13 cellular contexts compared by ENCODE assay signal in genomic region chr15:57321973-57322601, GRCh38.
DNase-seq lines count a peak whose midpoint lies in the region; ATAC-seq and TF ChIP-seq lines count a peak whose summit lies in the region.
"Had no signal": no experiment of that assay in that cellular context is flagged by ENCODE, and none has a peak within 500 bp of the region (broad histone marks: within the 10 kb centered on the region; RNA-seq: fewer than 3 reads in every experiment).

No MANE protein-coding gene starts in this region.

- DNase-seq in DMS53 treated with DMSO at 0.1 percent for 48 hours (lab: John Stamatoyannopoulos, UW; ENCODE audit: unreplicated experiment) (peak; percentile 82), NCI-H1436 treated with DMSO at 0.1 percent for 48 hours (lab: John Stamatoyannopoulos, UW) (peak; percentile 44), NCI-H774 (lab: John Stamatoyannopoulos, UW) (peak; percentile 41), iris pigment epithelial cell (ENCODE audit: low read depth) (peak; percentile 48), anterior cingulate cortex (lab: John Stamatoyannopoulos, UW) (no peak), GM20000 (ENCODE audit: low spot score) (no peak)
- DNase-seq in NK-92 treated with Interleukin-12 subunit alpha and Interleukin-12 subunit beta, amount 100 ng/mL, for 24 hours (lab: John Stamatoyannopoulos, UW): no peak
- DNase-seq: activated T-cell treated with anti-CD3 and anti-CD28 coated beads, Interleukin-2, amount 50 U/mL, for 48 hours; HFFc6; immature natural killer cell; NCI-H446 treated with DMSO at 0.1 percent for 48 hours had no signal

- TF ChIP-seq CTCF in GM20000 (IDR thresholded peaks at IDR 0.05; ENCODE audit: extremely low read depth, missing control alignments): no peak

- ATAC-seq in HG03378 (IDR thresholded peaks at IDR 0.05; ENCODE audit: unreplicated experiment): no peak
- ATAC-seq: HepG2 had no signal

Comparison
In these comparisons a context has a peak if more than half of its experiments do, and no peak if none do; other contexts are left out.
1. DNase-seq: peak in DMS53 treated with DMSO at 0.1 percent for 48 hours (single experiment), NCI-H1436 treated with DMSO at 0.1 percent for 48 hours (single experiment), NCI-H774 (single experiment) and iris pigment epithelial cell (single experiment); none in anterior cingulate cortex (0 of 58), GM20000 (single experiment) and NK-92 treated with Interleukin-12 subunit alpha and Interleukin-12 subunit beta, amount 100 ng/mL, for 24 hours (single experiment).